8 cellular contexts compared by ENCODE assay signal in genomic region chr4:177308842-177309524, GRCh38. TPM values are rescaled to one million over a fixed set of nuclear protein-coding genes. Genes with fewer than 3 reads are reported as not detected.
A peak's percentile ranks its signal among the peaks of the same experiment; 100 is the strongest.
DNase-seq lines count a peak whose midpoint lies in the region; ATAC-seq and TF ChIP-seq lines count a peak whose summit lies in the region.

No MANE protein-coding gene starts in this region.

- H3K36me3 ChIP-seq in iPS-20b (ENCODE audit: insufficient read depth, low read depth, low read length) (no peaks in the 10 kb centered on the region), upper lobe of left lung (no peaks in the 10 kb centered on the region)

- H3K27ac ChIP-seq in VCaP (peak overlapping the region; percentile 49; the same call in 1 of the 2 replicates), iPS-20b (ENCODE audit: low read length) (no peak overlapping the region), upper lobe of left lung (peak overlapping the region in 2 of 4 donors; percentile 34 to 56)

- H3K27me3 ChIP-seq in iPS-20b (ENCODE audit: insufficient read depth, low read length) (no peaks in the 10 kb centered on the region), upper lobe of left lung (no peaks in the 10 kb centered on the region)

- H3K9me3 ChIP-seq in iPS-20b (ENCODE audit: insufficient read depth, low read depth, low read length) (no peaks in the 10 kb centered on the region), upper lobe of left lung (no peaks in the 10 kb centered on the region)

- intact Hi-C loops in Right ventricle myocardium superior (cut with DNase I): no loop called here
- intact Hi-C loops in Right ventricle myocardium inferior (cut with DNase I): no loop called here

- DNase-seq in Right ventricle myocardium superior (no peak), Right ventricle myocardium inferior (ENCODE audit: missing footprints) (no peak), upper lobe of left lung (no peak), DMS153 treated with DMSO at 0.1 percent for 48 hours (lab: John Stamatoyannopoulos, UW; ENCODE audit: unreplicated experiment) (no peak), DMS79 treated with DMSO at 0.1 percent for 48 hours (lab: John Stamatoyannopoulos, UW) (no peak)
- no peak for DNase-seq in stimulated activated CD4-positive, alpha-beta T cell treated with anti-CD3 and anti-CD28 coated beads, Interleukin-4, amount 100 ng/mL, for 1 hour

- H3K4me3 ChIP-seq in iPS-20b (ENCODE audit: low read length): peak overlapping the region; percentile 93; the same call in 1 of the 2 replicates
- peak overlapping the region in 3 of 4 donors; percentile 50 to 80 (median 71) for H3K4me3 ChIP-seq in upper lobe of left lung

- no peak overlapping the region for H3K9ac ChIP-seq in iPS-20b (ENCODE audit: low read depth, low read length)

- TF ChIP-seq CTCF in VCaP (conservative IDR thresholded peaks at IDR 0.05) (no peak), upper lobe of left lung (IDR thresholded peaks at IDR 0.05) (no peak)

- H3K4me1 ChIP-seq in iPS-20b (ENCODE audit: insufficient read depth, low read length) (peaks cover 7% of the 10 kb centered on the region; the same call in 1 of the 2 replicates), upper lobe of left lung (peaks cover 6 to 22% (median 15%) of the 10 kb centered on the region in 4 donors)

- 52 to 53% methylated on average over 8 of the region's 8 CpGs for WGBS in upper lobe of left lung, 2 donors

- no peak for TF ChIP-seq EP300 in upper lobe of left lung (IDR thresholded peaks at IDR 0.05)

- ATAC-seq in Right ventricle myocardium superior (ENCODE audit: poor library complexity): peak; percentile 9
- no peak for ATAC-seq in Right ventricle myocardium inferior
- ATAC-seq in upper lobe of left lung (ENCODE audit: low FRiP score in 2 of 2): no peak

- no peak for TF ChIP-seq POLR2A in upper lobe of left lung (IDR thresholded peaks at IDR 0.05)

RNA-seq across cellular contexts. Expression of gene NEIL3, which starts 0.7 kb away (rescaled TPM):
- not detected for total RNA-seq in Right ventricle myocardium superior
- total RNA-seq in Right ventricle myocardium inferior: 0.16 TPM
- 1 to 10 TPM in 1 of 6 donors, under 1 TPM in 3, not detected in 2; 0.39 to 1.0 (median 0.61) TPM for total RNA-seq in upper lobe of left lung
